ENCODE assay signal across 7 cellular contexts in the genomic region with DNA sequence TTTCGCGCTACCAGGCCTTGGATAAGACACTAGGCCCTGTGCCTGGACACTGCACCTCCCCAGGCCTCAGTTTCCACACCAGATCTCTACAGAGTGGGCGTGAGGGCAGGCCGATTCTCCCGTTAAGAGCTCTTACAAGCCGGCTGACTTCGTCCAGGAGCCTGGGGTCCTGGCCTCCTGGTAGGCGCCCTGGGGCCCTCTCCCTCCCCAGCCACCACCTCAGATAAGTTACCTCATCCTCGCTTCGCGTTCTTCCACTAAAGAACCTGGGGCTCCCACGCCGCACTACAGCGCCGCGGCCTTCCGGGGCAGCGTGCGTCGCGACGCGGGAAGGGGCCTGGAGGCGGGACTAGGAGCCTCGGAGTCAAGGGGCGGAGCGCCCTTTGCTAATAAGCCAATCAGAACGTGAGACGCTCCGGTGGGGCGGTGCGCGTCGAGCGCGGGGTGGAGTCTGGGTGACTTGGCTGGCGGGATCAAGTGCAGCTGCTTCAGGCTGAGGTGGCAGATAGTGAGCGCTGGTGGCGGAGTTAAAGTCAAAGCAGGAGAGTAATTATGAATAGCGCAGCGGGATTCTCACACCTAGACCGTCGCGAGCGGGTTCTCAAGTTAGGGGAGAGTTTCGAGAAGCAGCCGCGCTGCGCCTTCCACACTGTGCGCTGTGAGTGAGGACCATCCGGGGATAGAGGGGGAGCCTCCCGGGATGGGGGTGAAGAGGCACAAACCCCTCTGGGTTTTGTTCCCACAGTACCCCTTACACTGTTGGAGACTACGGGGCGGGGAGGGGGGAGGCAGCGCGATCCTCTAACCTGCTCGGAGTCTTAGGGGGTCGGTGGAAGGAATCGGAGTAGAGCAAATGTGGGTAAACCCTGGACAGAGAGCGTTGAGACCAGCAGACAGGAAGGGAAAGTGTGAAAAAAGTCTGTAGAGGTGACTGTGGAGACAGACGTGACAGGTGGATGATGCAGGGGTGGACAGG. TPM values are rescaled to one million over a fixed set of nuclear protein-coding genes. Genes with fewer than 3 reads are reported as not detected.
DNase-seq lines count a peak whose midpoint lies in the region; ATAC-seq, FAIRE-seq and TF ChIP-seq lines count a peak whose summit lies in the region.

Gene EAF2, plus strand, starts transcription at position 476 of the 976 bp plus-strand sequence. Its CDS starts 77 bp downstream, at position 553.
A gene with protein sequence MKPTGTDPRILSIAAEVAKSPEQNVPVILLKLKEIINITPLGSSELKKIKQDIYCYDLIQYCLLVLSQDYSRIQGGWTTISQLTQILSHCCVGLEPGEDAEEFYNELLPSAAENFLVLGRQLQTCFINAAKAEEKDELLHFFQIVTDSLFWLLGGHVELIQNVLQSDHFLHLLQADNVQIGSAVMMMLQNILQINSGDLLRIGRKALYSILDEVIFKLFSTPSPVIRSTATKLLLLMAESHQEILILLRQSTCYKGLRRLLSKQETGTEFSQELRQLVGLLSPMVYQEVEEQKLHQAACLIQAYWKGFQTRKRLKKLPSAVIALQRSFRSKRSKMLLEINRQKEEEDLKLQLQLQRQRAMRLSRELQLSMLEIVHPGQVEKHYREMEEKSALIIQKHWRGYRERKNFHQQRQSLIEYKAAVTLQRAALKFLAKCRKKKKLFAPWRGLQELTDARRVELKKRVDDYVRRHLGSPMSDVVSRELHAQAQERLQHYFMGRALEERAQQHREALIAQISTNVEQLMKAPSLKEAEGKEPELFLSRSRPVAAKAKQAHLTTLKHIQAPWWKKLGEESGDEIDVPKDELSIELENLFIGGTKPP (minus strand): TSS at position 327 of the 976 bp plus-strand sequence. CDS start 6,100 bp downstream, outside the sequence.

- H3K79me2 ChIP-seq in astrocyte (ENCODE audit: insufficient read depth, low read length) = peaks cover 20% of the 10 kb centered on the region

- TF ChIP-seq CTCF in astrocyte (IDR thresholded peaks at IDR 0.05; ENCODE audit: insufficient read depth, low read depth, low read length) = no peak

- no peaks in the 10 kb centered on the region for H3K9me3 Mint-ChIP-seq in T-helper 2 cell treated with Interferon-gamma antibody and Interleukin-4, amounts not matched to agents 5 μg/mL and 100 μg/mL, for 36 hours
- no peaks in the 10 kb centered on the region for H3K9me3 Mint-ChIP-seq in astrocyte (ENCODE audit: unreplicated experiment)

- no peaks in the 10 kb centered on the region for H4K20me1 ChIP-seq in astrocyte (ENCODE audit: insufficient read depth, low read length)

- H3K9ac ChIP-seq in astrocyte (ENCODE audit: low read length) (peak within 1 kb of the TSS; percentile 94), rectal smooth muscle tissue (ENCODE audit: low read length) (peak within 1 kb of the TSS; percentile 79)

- peak within 1 kb of the TSS; percentile 72 for H3K27ac ChIP-seq in astrocyte (ENCODE audit: low read depth, low read length)
- peak within 1 kb of the TSS; percentile 65 for H3K27ac ChIP-seq in rectal smooth muscle tissue (ENCODE audit: low read depth, low read length)

- no peak for FAIRE-seq in astrocyte (lab: Jason Lieb, UNC)

- H3K36me3 ChIP-seq in astrocyte (ENCODE audit: insufficient read depth, low read length) (no peaks in the 10 kb centered on the region), rectal smooth muscle tissue (ENCODE audit: control insufficient read depth, insufficient read depth, low read length) (peaks cover 3% of the 10 kb centered on the region)

- H3K4me3 Mint-ChIP-seq in T-helper 2 cell treated with Interferon-gamma antibody and Interleukin-4, amounts not matched to agents 5 μg/mL and 100 μg/mL, for 36 hours = peak within 1 kb of the TSS; percentile 98
- H3K4me3 Mint-ChIP-seq in astrocyte (ENCODE audit: unreplicated experiment) = peak within 1 kb of the TSS; percentile 92

- H2AFZ ChIP-seq in astrocyte (ENCODE audit: low read depth, low read length) = peak within 1 kb of the TSS; percentile 96

- H3K27me3 ChIP-seq in astrocyte (ENCODE audit: insufficient read depth, low read length) = no peaks in the 10 kb centered on the region
- no peaks in the 10 kb centered on the region for H3K27me3 ChIP-seq in rectal smooth muscle tissue (ENCODE audit: control insufficient read depth, insufficient read depth, low read length)

- H3K4me3 ChIP-seq in astrocyte (ENCODE audit: insufficient read depth, low read depth, low read length) = peak within 1 kb of the TSS; percentile 81
- peak within 1 kb of the TSS; percentile 82 for H3K4me3 ChIP-seq in rectal smooth muscle tissue (ENCODE audit: low read length)

- H3K9me3 ChIP-seq in astrocyte (ENCODE audit: insufficient read depth, low read depth, low read length) = no peaks in the 10 kb centered on the region

- peak within 1 kb of the TSS; percentile 100 for H3K4me2 ChIP-seq in astrocyte (ENCODE audit: low read length)

- DNase-seq in NCI-H1930 (lab: John Stamatoyannopoulos, UW) (peak; percentile 85 to 94), astrocyte (ENCODE audit: low read depth) (peak; percentile 89), hepatic stellate cell (ENCODE audit: low spot score) (peak; percentile 98)
- peak; percentile 96 for DNase-seq in T-helper 2 cell treated with Interferon-gamma antibody and Interleukin-4, amounts not matched to agents 5 μg/mL and 100 μg/mL, for 36 hours (ENCODE audit: low spot score)

- H3K4me1 Mint-ChIP-seq in T-helper 2 cell treated with Interferon-gamma antibody and Interleukin-4, amounts not matched to agents 5 μg/mL and 100 μg/mL, for 36 hours (ENCODE audit: low read depth) = peaks cover 58% of the 10 kb centered on the region
- H3K4me1 Mint-ChIP-seq in astrocyte (ENCODE audit: low read depth, unreplicated experiment) = peaks cover 4% of the 10 kb centered on the region

- ATAC-seq in GM18502 (IDR thresholded peaks at IDR 0.05; ENCODE audit: poor library complexity, unreplicated experiment) (peak; percentile 98), HG02970 (IDR thresholded peaks at IDR 0.05; ENCODE audit: low FRiP score, unreplicated experiment) (peak; percentile 97)

- H3K36me3 Mint-ChIP-seq in T-helper 2 cell treated with Interferon-gamma antibody and Interleukin-4, amounts not matched to agents 5 μg/mL and 100 μg/mL, for 36 hours (ENCODE audit: low read depth) = peaks cover 38% of the 10 kb centered on the region
- no peaks in the 10 kb centered on the region for H3K36me3 Mint-ChIP-seq in astrocyte (ENCODE audit: low read depth, unreplicated experiment)

- H3K27me3 Mint-ChIP-seq in T-helper 2 cell treated with Interferon-gamma antibody and Interleukin-4, amounts not matched to agents 5 μg/mL and 100 μg/mL, for 36 hours (ENCODE audit: low read depth) = no peaks in the 10 kb centered on the region
- H3K27me3 Mint-ChIP-seq in astrocyte (ENCODE audit: low read depth, unreplicated experiment) = peaks cover 11% of the 10 kb centered on the region

- H3K27ac Mint-ChIP-seq in T-helper 2 cell treated with Interferon-gamma antibody and Interleukin-4, amounts not matched to agents 5 μg/mL and 100 μg/mL, for 36 hours = peak within 1 kb of the TSS; percentile 97
- peak within 1 kb of the TSS; percentile 45 for H3K27ac Mint-ChIP-seq in astrocyte (ENCODE audit: unreplicated experiment)

- H3K4me1 ChIP-seq in astrocyte (ENCODE audit: insufficient read depth, low read length) = peaks cover 4% of the 10 kb centered on the region
- peaks cover 4% of the 10 kb centered on the region for H3K4me1 ChIP-seq in rectal smooth muscle tissue (ENCODE audit: control insufficient read depth, insufficient read depth, low read length)

RNA-seq across cellular contexts. Expression of gene EAF2, which starts in this region (rescaled TPM):
- 1.7 and 1.8 TPM in 2 replicates for total RNA-seq in astrocyte

RNA-seq across cellular contexts. Expression of the second gene that starts in this region (rescaled TPM):
- 13.1 and 13.8 TPM in 2 replicates for total RNA-seq in astrocyte

Comparison
In these comparisons a context has a peak if more than half of its experiments do, and no peak if none do; other contexts are left out.
1. Peak in every context shown above with its lines: DNase-seq, ATAC-seq, H3K4me3 ChIP-seq and H3K27ac ChIP-seq.